Comparison of ENCODE assay signal across 8 cellular contexts in genomic region chr1:211577277-211577825, GRCh38. TPM values are rescaled to one million over a fixed set of nuclear protein-coding genes. Genes with fewer than 3 reads are reported as not detected.
DNase-seq lines count a peak whose midpoint lies in the region; ATAC-seq and TF ChIP-seq lines count a peak whose summit lies in the region.

No MANE protein-coding gene starts in this region.

- H3K9me3 Mint-ChIP-seq in central memory CD8-positive, alpha-beta T cell: no peaks in the 10 kb centered on the region

- H3K27me3 Mint-ChIP-seq in central memory CD8-positive, alpha-beta T cell: no peaks in the 10 kb centered on the region

- peak overlapping the region; percentile 78 for H3K4me3 ChIP-seq in BJ (ENCODE audit: low read depth, low read length)
- peak overlapping the region; percentile 72 for H3K4me3 ChIP-seq in LNCaP clone FGC (ENCODE audit: low read depth, low read length)
- H3K4me3 ChIP-seq in muscle layer of duodenum (ENCODE audit: low read depth in 1 of 2, low read length in 2 of 2): peak overlapping the region; percentile 90 to 99

- peak overlapping the region; percentile 76 for H3K27ac ChIP-seq in muscle layer of duodenum (ENCODE audit: low read length)

- POLR2A ChIA-PET in BJ (lab: Charles Lee): no interaction called here

- no peak for ATAC-seq in central memory CD8-positive, alpha-beta T cell (replicated peaks; ENCODE audit: extremely low read depth, poor library complexity, severe bottlenecking)
- ATAC-seq in HG02763 (IDR thresholded peaks at IDR 0.05; ENCODE audit: unreplicated experiment): no peak
- ATAC-seq in GM21526 (IDR thresholded peaks at IDR 0.05; ENCODE audit: low FRiP score, unreplicated experiment): no peak

- DNase-seq in BJ (ENCODE audit: low read depth) (no peak), LNCaP clone FGC (ENCODE audit: low read depth) (no peak), NCI-H1417 treated with DMSO at 0.1 percent for 48 hours (lab: John Stamatoyannopoulos, UW) (no peak)
- no peak for DNase-seq in central memory CD8-positive, alpha-beta T cell (ENCODE audit: low spot score in 2 of 2)
- no peak for DNase-seq in effector CD4-positive, alpha-beta T cell

- peak overlapping the region; percentile 87 for H3K4me3 Mint-ChIP-seq in central memory CD8-positive, alpha-beta T cell

- no peaks in the 10 kb centered on the region for H3K9me3 ChIP-seq in muscle layer of duodenum (ENCODE audit: control insufficient read depth in 1 of 2, low read length in 2 of 2)

- H3K27me3 ChIP-seq in BJ (ENCODE audit: control insufficient read depth, insufficient read depth, low read length) (no peaks in the 10 kb centered on the region), muscle layer of duodenum (ENCODE audit: low read depth, low read length) (no peaks in the 10 kb centered on the region)

- H3K36me3 ChIP-seq in BJ (ENCODE audit: control insufficient read depth, insufficient read depth, low read length) (peaks cover 2% of the 10 kb centered on the region), muscle layer of duodenum (ENCODE audit: control insufficient read depth in 1 of 2, insufficient read depth in 2 of 2, low read length in 2 of 2) (peaks cover 12 to 17% of the 10 kb centered on the region in 2 donors)

- TF ChIP-seq CTCF in BJ (IDR thresholded peaks at IDR 0.05; ENCODE audit: insufficient read depth, low read depth, low read length): no peak
- no peak for TF ChIP-seq CTCF in LNCaP clone FGC (IDR thresholded peaks at IDR 0.05; ENCODE audit: control insufficient read depth, extremely low read depth, insufficient read depth)

- H3K36me3 Mint-ChIP-seq in central memory CD8-positive, alpha-beta T cell (ENCODE audit: insufficient read depth): peaks cover 18% of the 10 kb centered on the region

- peaks cover 38% of the 10 kb centered on the region for H3K4me1 Mint-ChIP-seq in central memory CD8-positive, alpha-beta T cell

- peak overlapping the region; percentile 74 for H3K27ac Mint-ChIP-seq in central memory CD8-positive, alpha-beta T cell (ENCODE audit: low read depth)

- CTCF ChIA-PET in BJ (lab: Yijun Ruan, JAX): interaction anchor here (0.8 to 1.7 kb wide), 7 partner anchors 47 to 77 kb away, joined by 3 to 21 read pairs (median 4); no protein-coding TSS in a partner anchor

- peaks cover 4 to 25% of the 10 kb centered on the region in 2 donors for H3K4me1 ChIP-seq in muscle layer of duodenum (ENCODE audit: control insufficient read depth in 1 of 2, insufficient read depth in 2 of 2, low read length in 2 of 2)

RNA-seq across cellular contexts. Expression of gene SLC30A1, which starts 1.6 kb away (rescaled TPM):
- polyA plus RNA-seq in BJ (2011; rRNA removed): 5.8 and 9.9 TPM in 2 replicates
- polyA minus RNA-seq in BJ (2011; rRNA and poly(A)+ RNA removed): 9.4 and 12.2 TPM in 2 replicates
